Comparison of ENCODE assay signal across 8 cellular contexts in genomic region chr14:88989911-88990310, GRCh38.
"Had no signal": no experiment of that assay in that cellular context is flagged by ENCODE, and none has a peak within 500 bp of the region (broad histone marks: within the 10 kb centered on the region; RNA-seq: fewer than 3 reads in every experiment).

No MANE protein-coding gene starts in this region.

- ATAC-seq: HCT116 had no signal

- H3K27ac ChIP-seq: GM23248 had no signal

- H3K4me3 ChIP-seq: GM23248, HAP-1 had no signal

- H3K36me3 ChIP-seq: HAP-1 had no signal

- H3K9ac ChIP-seq: GM23248 had no signal

- H2AFZ ChIP-seq: GM23248 had no signal

- FAIRE-seq: HTR-8/SVneo had no signal

- H3K4me1 ChIP-seq: HAP-1 had no signal

- DNase-seq: GM23248, GOT3, H7, HFFc6, KBM-7 had no signal

- H3K9me3 ChIP-seq: HAP-1 had no signal
